17 cellular contexts compared by ENCODE assay signal in genomic region chr7:1862560-1862959, GRCh38.
"Had no signal": no experiment of that assay in that cellular context is flagged by ENCODE, and none has a peak within 500 bp of the region (broad histone marks: within the 10 kb centered on the region; RNA-seq: fewer than 3 reads in every experiment).

No MANE protein-coding gene starts in this region.

- H2AFZ ChIP-seq: hepatocyte had no signal

- H3K27ac Mint-ChIP-seq: activated naive CD4-positive, alpha-beta T cell treated with anti-CD3 and anti-CD28 coated beads for 36 hours; activated T-helper 2 cell treated with anti-CD3 and anti-CD28 coated beads, Interferon-gamma antibody, Interleukin-2, Interleukin-4, amounts not matched to agents 10 μg/mL and 5 μg/mL and 100 μg/mL, durations not matched to agents 14 hours and 24 hours and 36 hours; endodermal cell; memory B cell; natural killer cell treated with Interleukin-12 subunit alpha and Interleukin-12 subunit beta and Interleukin-15 and Interleukin-18, amount 100 ng/mL, for 72 hours; stimulated activated naive CD8-positive, alpha-beta T cell treated with anti-CD3 and anti-CD28 coated beads, Interleukin-15, Interleukin-2, amounts not matched to agents 100 ng/mL and 50 ng/mL, for 24 hours had no signal

- H3K4me3 ChIP-seq: dorsolateral prefrontal cortex, hepatocyte, left ventricle myocardium inferior, suprapubic skin, upper lobe of left lung had no signal

- H3K9me3 Mint-ChIP-seq: activated naive CD4-positive, alpha-beta T cell treated with anti-CD3 and anti-CD28 coated beads for 36 hours; activated T-helper 2 cell treated with anti-CD3 and anti-CD28 coated beads, Interferon-gamma antibody, Interleukin-2, Interleukin-4, amounts not matched to agents 10 μg/mL and 5 μg/mL and 100 μg/mL, durations not matched to agents 14 hours and 24 hours and 36 hours; endodermal cell; memory B cell; natural killer cell treated with Interleukin-12 subunit alpha and Interleukin-12 subunit beta and Interleukin-15 and Interleukin-18, amount 100 ng/mL, for 72 hours; stimulated activated naive CD8-positive, alpha-beta T cell treated with anti-CD3 and anti-CD28 coated beads, Interleukin-15, Interleukin-2, amounts not matched to agents 100 ng/mL and 50 ng/mL, for 24 hours had no signal

- ATAC-seq: activated CD4-positive, CD25-positive, alpha-beta regulatory T cell treated with anti-CD3 and anti-CD28 coated beads, Interleukin-2, amount 50 U/mL, for 24 hours; natural killer cell treated with Interleukin-12 subunit alpha and Interleukin-12 subunit beta and Interleukin-15 and Interleukin-18, amount 100 ng/mL, for 72 hours; sciatic nerve had no signal

- H3K9me3 ChIP-seq: left ventricle myocardium inferior, suprapubic skin, upper lobe of left lung had no signal

- H3K4me1 ChIP-seq: left ventricle myocardium inferior, upper lobe of left lung had no signal

- H3K27ac ChIP-seq: dorsolateral prefrontal cortex, hepatocyte, left ventricle myocardium inferior, suprapubic skin, upper lobe of left lung had no signal

- H3K4me2 ChIP-seq: hepatocyte had no signal

- DNase-seq: activated CD4-positive, alpha-beta T cell treated with anti-CD3 and anti-CD28 coated beads, Interleukin-2, amount 50 U/mL, for 1 hour; activated naive CD4-positive, alpha-beta T cell treated with anti-CD3 and anti-CD28 coated beads for 36 hours; activated T-cell treated with anti-CD3 and anti-CD28 coated beads for 4 hours; dorsolateral prefrontal cortex; endodermal cell; erythroblast; left ventricle myocardium inferior; T-helper 9 cell had no signal

- H3K4me3 Mint-ChIP-seq: activated naive CD4-positive, alpha-beta T cell treated with anti-CD3 and anti-CD28 coated beads for 36 hours; endodermal cell; memory B cell; natural killer cell treated with Interleukin-12 subunit alpha and Interleukin-12 subunit beta and Interleukin-15 and Interleukin-18, amount 100 ng/mL, for 72 hours; stimulated activated naive CD8-positive, alpha-beta T cell treated with anti-CD3 and anti-CD28 coated beads, Interleukin-15, Interleukin-2, amounts not matched to agents 100 ng/mL and 50 ng/mL, for 24 hours had no signal

- H3K79me2 ChIP-seq: hepatocyte had no signal

- H3K27me3 ChIP-seq: dorsolateral prefrontal cortex, hepatocyte, suprapubic skin, upper lobe of left lung had no signal

- H3K36me3 Mint-ChIP-seq: natural killer cell treated with Interleukin-12 subunit alpha and Interleukin-12 subunit beta and Interleukin-15 and Interleukin-18, amount 100 ng/mL, for 72 hours had no signal

- H3K36me3 ChIP-seq: left ventricle myocardium inferior, suprapubic skin, upper lobe of left lung had no signal

- H3K27me3 Mint-ChIP-seq: memory B cell; natural killer cell treated with Interleukin-12 subunit alpha and Interleukin-12 subunit beta and Interleukin-15 and Interleukin-18, amount 100 ng/mL, for 72 hours; stimulated activated naive CD8-positive, alpha-beta T cell treated with anti-CD3 and anti-CD28 coated beads, Interleukin-15, Interleukin-2, amounts not matched to agents 100 ng/mL and 50 ng/mL, for 24 hours had no signal
